In the genomic region with DNA sequence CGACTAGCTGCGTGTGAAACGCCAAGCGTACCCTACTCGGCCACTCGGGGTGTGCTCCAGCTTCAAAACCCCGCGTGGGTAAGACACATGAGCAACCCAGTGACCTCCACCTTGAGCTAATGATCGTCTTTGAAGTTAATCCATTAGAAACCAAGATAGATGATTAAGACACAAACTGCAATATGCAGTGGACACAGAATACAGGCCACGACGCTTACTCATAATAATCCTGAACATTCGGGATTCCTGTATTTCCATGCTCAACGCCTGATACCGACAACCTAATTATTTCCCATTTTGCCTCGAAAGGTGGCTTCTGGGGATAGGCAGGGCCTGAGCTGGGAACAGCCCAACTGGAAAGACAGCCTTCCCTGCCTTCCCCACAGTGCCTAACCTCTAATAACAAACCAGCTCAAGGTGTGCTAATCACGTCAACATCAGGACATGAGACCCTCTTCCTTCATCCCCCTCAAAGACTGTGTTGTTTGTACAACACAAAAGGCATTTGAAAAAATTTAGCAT, we compare ENCODE assay signal across 8 cellular contexts. TPM values are rescaled to one million over a fixed set of nuclear protein-coding genes. Genes with fewer than 3 reads are reported as not detected.
DNase-seq lines count a peak whose midpoint lies in the region; ATAC-seq and TF ChIP-seq lines count a peak whose summit lies in the region.

No MANE protein-coding gene starts in this region.

- no peak for TF ChIP-seq CTCF in CD4-positive, alpha-beta T cell (IDR thresholded peaks at IDR 0.05)
- TF ChIP-seq CTCF in nephron (IDR thresholded peaks at IDR 0.05; ENCODE audit: unreplicated experiment in 3 of 3), result no peak

- no peaks in the 10 kb centered on the region for H3K9me3 Mint-ChIP-seq in CD4-positive, alpha-beta T cell
- H3K9me3 Mint-ChIP-seq in nephron, result no peaks in the 10 kb centered on the region

- H3K27ac ChIP-seq in CD4-positive, alpha-beta T cell (ENCODE audit: low read depth, low read length), result no peak overlapping the region

- H3K4me3 Mint-ChIP-seq in CD4-positive, alpha-beta T cell, result peak overlapping the region; percentile 87
- H3K4me3 Mint-ChIP-seq in nephron, result peak overlapping the region; percentile 83 to 85 (median 85)

- no peaks in the 10 kb centered on the region for H3K27me3 Mint-ChIP-seq in CD4-positive, alpha-beta T cell
- no peaks in the 10 kb centered on the region for H3K27me3 Mint-ChIP-seq in nephron (ENCODE audit: low read depth)

- no peaks in the 10 kb centered on the region for H3K27me3 ChIP-seq in CD4-positive, alpha-beta T cell (ENCODE audit: control insufficient read depth, insufficient read depth, low read length)

- no peak for ATAC-seq in CD4-positive, alpha-beta T cell (ENCODE audit: poor library complexity)
- ATAC-seq in GM18858 (IDR thresholded peaks at IDR 0.05; ENCODE audit: unreplicated experiment), result no peak
- ATAC-seq in HG02610 (IDR thresholded peaks at IDR 0.05; ENCODE audit: unreplicated experiment), result no peak

- peaks cover 16% of the 10 kb centered on the region for H3K4me1 Mint-ChIP-seq in CD4-positive, alpha-beta T cell (ENCODE audit: low read depth)
- peaks cover 17% of the 10 kb centered on the region for H3K4me1 Mint-ChIP-seq in nephron

- H3K27ac Mint-ChIP-seq in CD4-positive, alpha-beta T cell, result no peak overlapping the region
- H3K27ac Mint-ChIP-seq in nephron, result peak overlapping the region in 2 of 3 experiments; percentile 3 to 8

- no peak for DNase-seq in CD4-positive, alpha-beta T cell
- DNase-seq in dedifferentiated amniotic fluid mesenchymal stem cell (ENCODE audit: extremely low spot score), result peak; percentile 8
- DNase-seq in HCEC 1CT, result no peak
- no peak for DNase-seq in UCSD-AML1 (lab: John Stamatoyannopoulos, UW; ENCODE audit: unreplicated experiment)

- CTCF ChIA-PET in CD4-positive, alpha-beta T cell (lab: Charles Lee), result interaction anchor here (1.1 to 2.1 kb wide), 2 partner anchors 27 to 42 kb away, joined by 3 to 15 read pairs; partner anchors contain the start of gene UTP6

- TF ChIP-seq RAD21 in Ishikawa (IDR thresholded peaks at IDR 0.05; ENCODE audit: low read depth), result no peak

- intact Hi-C loops in CD4-positive, alpha-beta T cell (cut with DNase I, micrococcal nuclease), result loop anchor here in 1 of 2 experiments (1.0 to 5.0 kb wide), 4 partner anchors 42 to 1018 kb away; partner anchors contain the start of genes MYO1D, SUZ12 and UTP6

- TF ChIP-seq EP300 in Ishikawa (IDR thresholded peaks at IDR 0.05; ENCODE audit: borderline replicate concordance), result no peak

- peaks cover 14% of the 10 kb centered on the region for H3K36me3 Mint-ChIP-seq in CD4-positive, alpha-beta T cell (ENCODE audit: low read depth)
- peaks cover 14% of the 10 kb centered on the region for H3K36me3 Mint-ChIP-seq in nephron (ENCODE audit: low read depth)

- H3K9me3 ChIP-seq in CD4-positive, alpha-beta T cell (ENCODE audit: control insufficient read depth, low read length), result no peaks in the 10 kb centered on the region

- POLR2A ChIA-PET in CD4-positive, alpha-beta T cell (lab: Charles Lee), result interaction anchor here (0.9 to 1.1 kb wide), 2 partner anchors 42 to 540 kb away, joined by 3 to 6 read pairs; partner anchors contain the start of gene UTP6

TF ChIP-seq in Ishikawa, 13 proteins besides CTCF, POLR2A, EP300 and RAD21:
- no peak for TF ChIP-seq EGR1 (IDR thresholded peaks at IDR 0.05)
- 0 out of 2 replicates have a peak, but pooled peaks have one; percentile 2 for TF ChIP-seq MAX (IDR thresholded peaks at IDR 0.05)
- TF ChIP-seq TAF1 (IDR thresholded peaks at IDR 0.05; ENCODE audit: low read depth), result no peak; the same call in 1 of the 2 replicates
- TF ChIP-seq FOXM1 (IDR thresholded peaks at IDR 0.05; ENCODE audit: borderline replicate concordance, low read depth), result no peak
- TF ChIP-seq YY1 (IDR thresholded peaks at IDR 0.05; ENCODE audit: low read depth), result no peak
- no peak for TF ChIP-seq CREB1 (IDR thresholded peaks at IDR 0.05; ENCODE audit: low read depth)
- TF ChIP-seq, protein P1, sequence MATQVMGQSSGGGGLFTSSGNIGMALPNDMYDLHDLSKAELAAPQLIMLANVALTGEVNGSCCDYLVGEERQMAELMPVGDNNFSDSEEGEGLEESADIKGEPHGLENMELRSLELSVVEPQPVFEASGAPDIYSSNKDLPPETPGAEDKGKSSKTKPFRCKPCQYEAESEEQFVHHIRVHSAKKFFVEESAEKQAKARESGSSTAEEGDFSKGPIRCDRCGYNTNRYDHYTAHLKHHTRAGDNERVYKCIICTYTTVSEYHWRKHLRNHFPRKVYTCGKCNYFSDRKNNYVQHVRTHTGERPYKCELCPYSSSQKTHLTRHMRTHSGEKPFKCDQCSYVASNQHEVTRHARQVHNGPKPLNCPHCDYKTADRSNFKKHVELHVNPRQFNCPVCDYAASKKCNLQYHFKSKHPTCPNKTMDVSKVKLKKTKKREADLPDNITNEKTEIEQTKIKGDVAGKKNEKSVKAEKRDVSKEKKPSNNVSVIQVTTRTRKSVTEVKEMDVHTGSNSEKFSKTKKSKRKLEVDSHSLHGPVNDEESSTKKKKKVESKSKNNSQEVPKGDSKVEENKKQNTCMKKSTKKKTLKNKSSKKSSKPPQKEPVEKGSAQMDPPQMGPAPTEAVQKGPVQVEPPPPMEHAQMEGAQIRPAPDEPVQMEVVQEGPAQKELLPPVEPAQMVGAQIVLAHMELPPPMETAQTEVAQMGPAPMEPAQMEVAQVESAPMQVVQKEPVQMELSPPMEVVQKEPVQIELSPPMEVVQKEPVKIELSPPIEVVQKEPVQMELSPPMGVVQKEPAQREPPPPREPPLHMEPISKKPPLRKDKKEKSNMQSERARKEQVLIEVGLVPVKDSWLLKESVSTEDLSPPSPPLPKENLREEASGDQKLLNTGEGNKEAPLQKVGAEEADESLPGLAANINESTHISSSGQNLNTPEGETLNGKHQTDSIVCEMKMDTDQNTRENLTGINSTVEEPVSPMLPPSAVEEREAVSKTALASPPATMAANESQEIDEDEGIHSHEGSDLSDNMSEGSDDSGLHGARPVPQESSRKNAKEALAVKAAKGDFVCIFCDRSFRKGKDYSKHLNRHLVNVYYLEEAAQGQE (IDR thresholded peaks at IDR 0.05; ENCODE audit: low read depth), result no peak
- no peak for TF ChIP-seq NFIC (IDR thresholded peaks at IDR 0.05)

RNA-seq across cellular contexts. Expression of gene COPRS, which starts 0.5 kb away (rescaled TPM):
- total RNA-seq in CD4-positive, alpha-beta T cell, result 1 to 10 TPM; 2.2 to 2.3 TPM

RNA-seq across cellular contexts. Expression of gene UTP6, which starts 42.0 kb away (rescaled TPM):
- 10 to 100 TPM; 16.8 to 17.2 TPM for total RNA-seq in CD4-positive, alpha-beta T cell
